Comparison of ENCODE assay signal across 9 cellular contexts in the genomic region with DNA sequence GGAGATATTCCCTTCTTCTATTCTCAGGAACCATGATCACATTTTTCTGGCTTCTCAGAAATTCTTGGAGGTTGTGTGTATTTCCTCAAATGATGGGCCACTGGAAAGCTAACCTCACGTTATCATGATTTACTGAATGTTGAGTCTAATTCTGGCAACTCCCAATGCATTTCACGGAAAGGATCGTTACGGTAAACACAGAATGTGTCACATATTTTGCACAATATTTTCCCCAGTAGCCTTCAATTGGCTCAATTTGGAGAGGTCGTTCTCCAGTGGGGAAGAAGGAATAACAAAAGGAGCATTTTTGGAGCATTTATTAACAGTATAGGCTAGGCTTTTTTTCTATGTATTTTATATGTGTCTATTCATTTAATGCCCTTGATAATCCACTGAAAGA.
"Had no signal": no experiment of that assay in that cellular context is flagged by ENCODE, and none has a peak within 500 bp of the region (broad histone marks: within the 10 kb centered on the region; RNA-seq: fewer than 3 reads in every experiment).

No MANE protein-coding gene starts in this region.

- H3K4me3 ChIP-seq: GM23248, HAP-1, K562 had no signal

- DNase-seq: GM23248, GOT3, H7, HFFc6, IMR-90 had no signal

- H3K27ac ChIP-seq: GM23248, HL-60 had no signal

- H3K4me1 ChIP-seq: HAP-1 had no signal

- H3K27ac Mint-ChIP-seq: HFFc6 had no signal

- FAIRE-seq: K562 had no signal

- H3K9me3 ChIP-seq: HAP-1 had no signal

- H3K36me3 ChIP-seq: HAP-1 had no signal

- H2AFZ ChIP-seq: GM23248 had no signal

- H3K9ac ChIP-seq: GM23248 had no signal

- ATAC-seq: HCT116, K562 had no signal

- H3K4me3 Mint-ChIP-seq: HFFc6 had no signal
